ENCODE assay signal across 1 cellular context in genomic region chr2:45932278-45932975, GRCh38.
TF ChIP-seq lines count a peak whose summit lies in the region.

No MANE protein-coding gene starts in this region.

TF ChIP-seq in HepG2, 621 proteins besides CTCF, POLR2A, EP300 and RAD21:
- TF ChIP-seq PRDM4 (CRISPR knock-in tag; IDR thresholded peaks at IDR 0.05; ENCODE audit: borderline replicate concordance) (no peak), NFE2L2 (IDR thresholded peaks at IDR 0.05; ENCODE audit: low read length) (peak; percentile 65), MAFK (conservative IDR thresholded peaks at IDR 0.05 in 1 of 2, IDR thresholded peaks at IDR 0.05 in 1 of 2; ENCODE audit: low read length in 2 of 2) (peak; percentile 24 to 36; a peak in 1 of 4 replicates), MAFF (IDR thresholded peaks at IDR 0.05; ENCODE audit: low read depth, low read length) (peak; percentile 36; the same call in 1 of the 2 replicates)
